ENCODE assay signal across 1 cellular context in the genomic region with DNA sequence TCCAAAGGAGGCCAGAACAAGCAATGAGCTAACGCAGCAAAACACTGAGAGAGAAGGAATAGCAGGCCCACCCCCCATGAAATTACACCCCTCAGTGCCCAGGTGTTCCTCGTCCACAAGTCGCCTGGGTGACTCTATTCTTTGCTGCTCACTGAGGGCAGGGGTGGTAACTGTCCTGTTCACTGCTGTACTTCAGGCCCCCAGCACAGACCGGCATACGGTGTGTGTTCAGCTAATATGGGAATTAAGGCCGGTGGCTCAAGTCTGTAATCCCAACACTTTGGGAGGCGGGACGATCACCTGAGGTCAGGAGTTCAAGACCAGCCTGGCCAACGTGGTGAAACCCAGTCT.
TF ChIP-seq lines count a peak whose summit lies in the region.

No MANE protein-coding gene starts in this region.

TF ChIP-seq in HepG2, 621 proteins besides CTCF, POLR2A, EP300 and RAD21:
- no peak for TF ChIP-seq ZNF746 (CRISPR knock-in tag; IDR thresholded peaks at IDR 0.05)
- TF ChIP-seq SP1 (IDR thresholded peaks at IDR 0.05), result no peak
- no peak for TF ChIP-seq SP1 (CRISPR knock-in tag; IDR thresholded peaks at IDR 0.05)
- TF ChIP-seq FLYWCH1 (CRISPR knock-in tag; IDR thresholded peaks at IDR 0.05), result no peak
- TF ChIP-seq, protein P1, sequence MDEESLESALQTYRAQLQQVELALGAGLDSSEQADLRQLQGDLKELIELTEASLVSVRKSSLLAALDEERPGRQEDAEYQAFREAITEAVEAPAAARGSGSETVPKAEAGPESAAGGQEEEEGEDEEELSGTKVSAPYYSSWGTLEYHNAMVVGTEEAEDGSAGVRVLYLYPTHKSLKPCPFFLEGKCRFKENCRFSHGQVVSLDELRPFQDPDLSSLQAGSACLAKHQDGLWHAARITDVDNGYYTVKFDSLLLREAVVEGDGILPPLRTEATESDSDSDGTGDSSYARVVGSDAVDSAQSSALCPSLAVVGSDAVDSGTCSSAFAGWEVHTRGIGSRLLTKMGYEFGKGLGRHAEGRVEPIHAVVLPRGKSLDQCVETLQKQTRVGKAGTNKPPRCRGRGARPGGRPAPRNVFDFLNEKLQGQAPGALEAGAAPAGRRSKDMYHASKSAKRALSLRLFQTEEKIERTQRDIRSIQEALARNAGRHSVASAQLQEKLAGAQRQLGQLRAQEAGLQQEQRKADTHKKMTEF (CRISPR knock-in tag; IDR thresholded peaks at IDR 0.05), result no peak
